17 cellular contexts compared by ENCODE assay signal in the genomic region with DNA sequence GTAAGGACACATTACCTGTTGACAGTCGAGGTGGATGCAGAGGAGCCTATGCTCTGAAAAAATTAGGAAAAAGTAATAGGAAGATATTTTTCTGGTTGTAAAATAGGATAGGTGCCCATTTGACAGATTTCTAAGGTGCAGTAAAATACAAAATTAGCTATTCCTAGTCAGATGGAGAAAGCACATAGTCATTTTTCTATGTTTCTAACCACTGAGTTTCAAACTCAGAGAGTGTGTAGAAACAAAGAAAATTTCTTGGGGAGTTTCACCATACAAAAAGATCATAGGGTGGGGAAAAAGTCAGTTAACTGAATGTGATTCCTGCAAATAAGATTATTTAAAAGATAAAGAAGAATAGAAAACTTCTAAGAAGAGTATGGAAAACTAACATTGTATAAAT.
DNase-seq lines count a peak whose midpoint lies in the region; ATAC-seq and TF ChIP-seq lines count a peak whose summit lies in the region.
"Had no signal": no experiment of that assay in that cellular context is flagged by ENCODE, and none has a peak within 500 bp of the region (broad histone marks: within the 10 kb centered on the region; RNA-seq: fewer than 3 reads in every experiment).

No MANE protein-coding gene starts in this region.

- H3K27ac ChIP-seq in GM23338 (ENCODE audit: low read depth), result no peak overlapping the region
- H3K27ac ChIP-seq: BLaER1, C4-2B, GM23248 had no signal

- ATAC-seq in GM23338 (no peak), HG02885 (IDR thresholded peaks at IDR 0.05; ENCODE audit: poor library complexity, unreplicated experiment) (peak; percentile 38), HG03520 (IDR thresholded peaks at IDR 0.05; ENCODE audit: unreplicated experiment) (peak; percentile 56), sciatic nerve (no peak), HG03354 (IDR thresholded peaks at IDR 0.05; ENCODE audit: poor library complexity, severe bottlenecking, unreplicated experiment) (no peak)
- ATAC-seq: CD8-positive, alpha-beta T cell had no signal

- intact Hi-C loops in sciatic nerve (cut with DNase I), result no loop called here

- H3K4me1 ChIP-seq in GM23338 (ENCODE audit: insufficient read depth), result peaks cover 3% of the 10 kb centered on the region; the same call in 1 of the 2 replicates
- H3K4me1 ChIP-seq in HAP-1, result no peaks in the 10 kb centered on the region
- H3K4me1 ChIP-seq: BLaER1, Caco-2 had no signal

- no peak overlapping the region for H3K4me3 Mint-ChIP-seq in GM23338
- H3K4me3 Mint-ChIP-seq: B cell; CD4-positive, CD25-positive, alpha-beta regulatory T cell; CD8-positive, alpha-beta T cell; H9; HFFc6 had no signal

- H3K36me3 ChIP-seq in GM23338 (ENCODE audit: insufficient read depth) (no peaks in the 10 kb centered on the region), HAP-1 (replicated peaks) (no peaks in the 10 kb centered on the region)
- H3K36me3 ChIP-seq: BLaER1 had no signal

- no peak for DNase-seq in GM23338 (ENCODE audit: low spot score)
- no peak for DNase-seq in HAP-1 (ENCODE audit: low spot score in 2 of 2)
- no peak for DNase-seq in sciatic nerve (ENCODE audit: low spot score)
- DNase-seq: Caco-2; CD4-positive, CD25-positive, alpha-beta regulatory T cell; CD8-positive, alpha-beta T cell; DMS153; DND-41; GM23248; H9; HFFc6 had no signal

- no peak for TF ChIP-seq CTCF in GM23338 (conservative IDR thresholded peaks at IDR 0.05; ENCODE audit: low read depth in 2 of 2)

- H3K27me3 Mint-ChIP-seq in GM23338 (ENCODE audit: insufficient read depth, low read depth, poor library complexity), result no peaks in the 10 kb centered on the region
- H3K27me3 Mint-ChIP-seq: B cell; CD4-positive, CD25-positive, alpha-beta regulatory T cell had no signal

- H3F3A ChIP-seq in GM23338 (replicated peaks; ENCODE audit: low read depth), result no peaks in the 10 kb centered on the region

- H3K79me2 ChIP-seq in GM23338 (replicated peaks; ENCODE audit: insufficient read depth), result no peaks in the 10 kb centered on the region

- H3K4me3 ChIP-seq in GM23338 (no peak overlapping the region), HAP-1 (no peak overlapping the region)
- H3K4me3 ChIP-seq: BLaER1, GM23248 had no signal

- in situ Hi-C loops in HAP-1 (cut with MboI; ENCODE audit: low sequenced_read_pairs), result no loop called here

- no peaks in the 10 kb centered on the region for H3K9me3 ChIP-seq in HAP-1
- H3K9me3 ChIP-seq: BLaER1, Caco-2 had no signal

- no peaks in the 10 kb centered on the region for H3K9me2 ChIP-seq in GM23338 (ENCODE audit: insufficient read depth)

- no peaks in the 10 kb centered on the region for H4K20me1 ChIP-seq in GM23338 (replicated peaks; ENCODE audit: insufficient read depth)
- H4K20me1 ChIP-seq: BLaER1 had no signal

- H3K36me3 Mint-ChIP-seq in GM23338 (ENCODE audit: low read depth), result no peaks in the 10 kb centered on the region
- H3K36me3 Mint-ChIP-seq: CD4-positive, CD25-positive, alpha-beta regulatory T cell; CD8-positive, alpha-beta T cell had no signal

- H3K4me1 Mint-ChIP-seq in GM23338, result peaks cover 15% of the 10 kb centered on the region
- H3K4me1 Mint-ChIP-seq: B cell; CD4-positive, CD25-positive, alpha-beta regulatory T cell had no signal

- H2AFZ ChIP-seq in GM23338, result no peak overlapping the region
- H2AFZ ChIP-seq: GM23248 had no signal

- H3K9me3 Mint-ChIP-seq in GM23338, result no peaks in the 10 kb centered on the region
- H3K9me3 Mint-ChIP-seq: CD8-positive, alpha-beta T cell; H9; HFFc6 had no signal

- H3K4me2 ChIP-seq in GM23338, result no peak overlapping the region
- H3K4me2 ChIP-seq: BLaER1 had no signal

- H3K27ac Mint-ChIP-seq in GM23338, result peak overlapping the region; percentile 15; the same call in 1 of the 2 replicates
- H3K27ac Mint-ChIP-seq: B cell; CD4-positive, CD25-positive, alpha-beta regulatory T cell; CD8-positive, alpha-beta T cell; H9; HFFc6 had no signal

- H3K27me3 ChIP-seq in GM23338 (ENCODE audit: insufficient read depth) (no peaks in the 10 kb centered on the region), HAP-1 (ENCODE audit: low read depth) (no peaks in the 10 kb centered on the region)
- H3K27me3 ChIP-seq: BLaER1 had no signal

TF ChIP-seq in GM23338, 12 proteins besides CTCF, POLR2A, EP300 and RAD21 (continues in another document):
- TF ChIP-seq EZH2phosphoT487 (IDR thresholded peaks at IDR 0.05; ENCODE audit: unreplicated experiment) (no peak), ZNF331 (CRISPR knock-in tag; IDR thresholded peaks at IDR 0.05; ENCODE audit: low read depth) (no peak), POLR2AphosphoS5 (IDR thresholded peaks at IDR 0.05; ENCODE audit: low read depth) (no peak), ZNF114 (CRISPR knock-in tag; IDR thresholded peaks at IDR 0.05) (no peak), STAT1 (IDR thresholded peaks at IDR 0.05; ENCODE audit: unreplicated experiment) (no peak), JUNB (IDR thresholded peaks at IDR 0.05; ENCODE audit: unreplicated experiment) (no peak), CREB1 (CRISPR knock-in tag; IDR thresholded peaks at IDR 0.05; ENCODE audit: low read depth) (no peak)
- TF ChIP-seq, protein P1, sequence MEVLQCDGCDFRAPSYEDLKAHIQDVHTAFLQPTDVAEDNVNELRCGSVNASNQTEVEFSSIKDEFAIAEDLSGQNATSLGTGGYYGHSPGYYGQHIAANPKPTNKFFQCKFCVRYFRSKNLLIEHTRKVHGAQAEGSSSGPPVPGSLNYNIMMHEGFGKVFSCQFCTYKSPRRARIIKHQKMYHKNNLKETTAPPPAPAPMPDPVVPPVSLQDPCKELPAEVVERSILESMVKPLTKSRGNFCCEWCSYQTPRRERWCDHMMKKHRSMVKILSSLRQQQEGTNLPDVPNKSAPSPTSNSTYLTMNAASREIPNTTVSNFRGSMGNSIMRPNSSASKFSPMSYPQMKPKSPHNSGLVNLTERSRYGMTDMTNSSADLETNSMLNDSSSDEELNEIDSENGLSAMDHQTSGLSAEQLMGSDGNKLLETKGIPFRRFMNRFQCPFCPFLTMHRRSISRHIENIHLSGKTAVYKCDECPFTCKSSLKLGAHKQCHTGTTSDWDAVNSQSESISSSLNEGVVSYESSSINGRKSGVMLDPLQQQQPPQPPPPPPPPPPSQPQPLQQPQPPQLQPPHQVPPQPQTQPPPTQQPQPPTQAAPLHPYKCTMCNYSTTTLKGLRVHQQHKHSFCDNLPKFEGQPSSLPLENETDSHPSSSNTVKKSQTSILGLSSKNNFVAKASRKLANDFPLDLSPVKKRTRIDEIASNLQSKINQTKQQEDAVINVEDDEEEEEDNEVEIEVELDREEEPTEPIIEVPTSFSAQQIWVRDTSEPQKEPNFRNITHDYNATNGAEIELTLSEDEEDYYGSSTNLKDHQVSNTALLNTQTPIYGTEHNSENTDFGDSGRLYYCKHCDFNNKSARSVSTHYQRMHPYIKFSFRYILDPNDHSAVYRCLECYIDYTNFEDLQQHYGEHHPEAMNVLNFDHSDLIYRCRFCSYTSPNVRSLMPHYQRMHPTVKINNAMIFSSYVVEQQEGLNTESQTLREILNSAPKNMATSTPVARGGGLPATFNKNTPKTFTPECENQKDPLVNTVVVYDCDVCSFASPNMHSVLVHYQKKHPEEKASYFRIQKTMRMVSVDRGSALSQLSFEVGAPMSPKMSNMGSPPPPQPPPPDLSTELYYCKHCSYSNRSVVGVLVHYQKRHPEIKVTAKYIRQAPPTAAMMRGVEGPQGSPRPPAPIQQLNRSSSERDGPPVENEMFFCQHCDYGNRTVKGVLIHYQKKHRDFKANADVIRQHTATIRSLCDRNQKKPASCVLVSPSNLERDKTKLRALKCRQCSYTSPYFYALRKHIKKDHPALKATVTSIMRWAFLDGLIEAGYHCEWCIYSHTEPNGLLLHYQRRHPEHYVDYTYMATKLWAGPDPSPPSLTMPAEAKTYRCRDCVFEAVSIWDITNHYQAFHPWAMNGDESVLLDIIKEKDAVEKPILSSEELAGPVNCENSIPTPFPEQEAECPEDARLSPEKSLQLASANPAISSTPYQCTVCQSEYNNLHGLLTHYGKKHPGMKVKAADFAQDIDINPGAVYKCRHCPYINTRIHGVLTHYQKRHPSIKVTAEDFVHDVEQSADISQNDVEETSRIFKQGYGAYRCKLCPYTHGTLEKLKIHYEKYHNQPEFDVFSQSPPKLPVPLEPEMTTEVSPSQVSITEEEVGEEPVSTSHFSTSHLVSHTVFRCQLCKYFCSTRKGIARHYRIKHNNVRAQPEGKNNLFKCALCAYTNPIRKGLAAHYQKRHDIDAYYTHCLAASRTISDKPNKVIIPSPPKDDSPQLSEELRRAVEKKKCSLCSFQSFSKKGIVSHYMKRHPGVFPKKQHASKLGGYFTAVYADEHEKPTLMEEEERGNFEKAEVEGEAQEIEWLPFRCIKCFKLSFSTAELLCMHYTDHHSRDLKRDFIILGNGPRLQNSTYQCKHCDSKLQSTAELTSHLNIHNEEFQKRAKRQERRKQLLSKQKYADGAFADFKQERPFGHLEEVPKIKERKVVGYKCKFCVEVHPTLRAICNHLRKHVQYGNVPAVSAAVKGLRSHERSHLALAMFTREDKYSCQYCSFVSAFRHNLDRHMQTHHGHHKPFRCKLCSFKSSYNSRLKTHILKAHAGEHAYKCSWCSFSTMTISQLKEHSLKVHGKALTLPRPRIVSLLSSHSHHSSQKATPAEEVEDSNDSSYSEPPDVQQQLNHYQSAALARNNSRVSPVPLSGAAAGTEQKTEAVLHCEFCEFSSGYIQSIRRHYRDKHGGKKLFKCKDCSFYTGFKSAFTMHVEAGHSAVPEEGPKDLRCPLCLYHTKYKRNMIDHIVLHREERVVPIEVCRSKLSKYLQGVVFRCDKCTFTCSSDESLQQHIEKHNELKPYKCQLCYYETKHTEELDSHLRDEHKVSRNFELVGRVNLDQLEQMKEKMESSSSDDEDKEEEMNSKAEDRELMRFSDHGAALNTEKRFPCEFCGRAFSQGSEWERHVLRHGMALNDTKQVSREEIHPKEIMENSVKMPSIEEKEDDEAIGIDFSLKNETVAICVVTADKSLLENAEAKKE (CRISPR knock-in tag; IDR thresholded peaks at IDR 0.05), result no peak

Comparison
In these comparisons a context has a peak if more than half of its experiments do, and no peak if none do; other contexts are left out.
1. ATAC-seq: peak in HG02885 (single experiment) and HG03520 (single experiment); none in GM23338 (single experiment), sciatic nerve (single experiment) and HG03354 (single experiment).